1 cellular context compared by ENCODE assay signal in the genomic region with DNA sequence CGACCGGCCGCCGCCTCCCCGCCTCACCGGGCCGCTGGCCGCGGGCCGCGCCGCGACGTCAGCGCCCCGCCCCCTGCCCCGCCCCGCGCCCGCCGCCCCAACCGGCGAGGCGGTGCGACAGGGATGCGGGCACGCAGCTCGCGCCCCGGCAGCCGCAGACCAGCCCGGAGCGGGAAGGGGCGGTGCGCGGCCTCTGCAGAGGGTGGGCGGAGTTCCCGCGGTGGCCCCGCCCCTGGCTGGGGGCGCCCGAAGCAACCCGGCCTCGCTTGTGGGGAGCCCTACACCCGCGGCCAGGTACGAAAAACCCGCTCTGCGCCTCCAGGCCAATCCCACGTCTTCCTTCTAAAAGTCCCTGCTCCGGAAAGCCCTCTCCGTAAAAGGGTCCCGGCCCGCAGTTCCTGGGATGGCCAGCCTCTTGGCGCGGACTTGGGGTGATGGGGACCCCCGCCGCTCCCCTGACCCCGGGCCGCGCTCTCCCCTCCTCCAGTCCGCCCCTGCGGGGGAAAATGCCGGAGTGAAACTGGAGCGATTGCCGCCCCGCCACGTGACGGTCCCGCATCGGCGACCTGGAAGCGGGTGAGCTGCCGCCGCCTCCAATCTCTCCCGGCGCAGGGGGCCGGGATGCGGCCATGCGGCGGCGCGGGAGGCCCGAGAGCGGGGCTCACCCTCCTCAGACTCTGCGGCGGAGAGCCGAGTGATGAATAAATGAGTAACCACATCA.
TF ChIP-seq lines count a peak whose summit lies in the region.

Gene RAB11FIP5, minus strand, starts transcription at position 36 of the 721 bp plus-strand sequence. CDS start 171 bp downstream, outside the sequence.

TF ChIP-seq in HepG2, 621 proteins besides CTCF, POLR2A, EP300 and RAD21 (continued from another document and continues in another):
- TF ChIP-seq BCLAF1 (IDR thresholded peaks at IDR 0.05) = no peak
- peak; percentile 64 for TF ChIP-seq ARID4A (CRISPR knock-in tag; IDR thresholded peaks at IDR 0.05; ENCODE audit: borderline replicate concordance)
- no peak for TF ChIP-seq SOX6 (IDR thresholded peaks at IDR 0.05)
- TF ChIP-seq SOX6 (CRISPR knock-in tag; IDR thresholded peaks at IDR 0.05) = peak; percentile 53
- TF ChIP-seq, protein P1, sequence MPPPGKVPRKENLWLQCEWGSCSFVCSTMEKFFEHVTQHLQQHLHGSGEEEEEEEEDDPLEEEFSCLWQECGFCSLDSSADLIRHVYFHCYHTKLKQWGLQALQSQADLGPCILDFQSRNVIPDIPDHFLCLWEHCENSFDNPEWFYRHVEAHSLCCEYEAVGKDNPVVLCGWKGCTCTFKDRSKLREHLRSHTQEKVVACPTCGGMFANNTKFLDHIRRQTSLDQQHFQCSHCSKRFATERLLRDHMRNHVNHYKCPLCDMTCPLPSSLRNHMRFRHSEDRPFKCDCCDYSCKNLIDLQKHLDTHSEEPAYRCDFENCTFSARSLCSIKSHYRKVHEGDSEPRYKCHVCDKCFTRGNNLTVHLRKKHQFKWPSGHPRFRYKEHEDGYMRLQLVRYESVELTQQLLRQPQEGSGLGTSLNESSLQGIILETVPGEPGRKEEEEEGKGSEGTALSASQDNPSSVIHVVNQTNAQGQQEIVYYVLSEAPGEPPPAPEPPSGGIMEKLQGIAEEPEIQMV (CRISPR knock-in tag; IDR thresholded peaks at IDR 0.05; ENCODE audit: low read depth) = peak; percentile 57; the same call in 1 of the 2 replicates
- peak; percentile 17; the same call in 1 of the 2 replicates for TF ChIP-seq MED1 (CRISPR knock-in tag; IDR thresholded peaks at IDR 0.05)
- no peak for TF ChIP-seq STAT5B (CRISPR knock-in tag; IDR thresholded peaks at IDR 0.05)
- TF ChIP-seq ZNF101 (CRISPR knock-in tag; IDR thresholded peaks at IDR 0.05; ENCODE audit: borderline replicate concordance, low read depth) = peak; percentile 74; the same call in 1 of the 2 replicates
- TF ChIP-seq HDAC1 (CRISPR knock-in tag; IDR thresholded peaks at IDR 0.05) = peak; percentile 72
- no peak for TF ChIP-seq MAF1 (CRISPR knock-in tag; IDR thresholded peaks at IDR 0.05; ENCODE audit: borderline replicate concordance)
- no peak for TF ChIP-seq HMG20A (CRISPR knock-in tag; IDR thresholded peaks at IDR 0.05; ENCODE audit: borderline replicate concordance)
- peak; percentile 57; the same call in 1 of the 2 replicates for TF ChIP-seq PITX1 (CRISPR knock-in tag; IDR thresholded peaks at IDR 0.05)
- TF ChIP-seq SRSF9 (IDR thresholded peaks at IDR 0.05; ENCODE audit: borderline replicate concordance, insufficient read depth, low read depth, low read length, poor library complexity, severe bottlenecking) = no peak
- TF ChIP-seq MAZ (IDR thresholded peaks at IDR 0.05; ENCODE audit: borderline replicate concordance, low read depth, low read length) = peak; percentile 28; the same call in 1 of the 2 replicates
- TF ChIP-seq MAZ (CRISPR knock-in tag; IDR thresholded peaks at IDR 0.05; ENCODE audit: low read depth) = no peak; the same call in 1 of the 2 replicates
- TF ChIP-seq ZMYM3 (CRISPR knock-in tag; IDR thresholded peaks at IDR 0.05) = peak; percentile 63; the same call in 1 of the 2 replicates
- TF ChIP-seq GATAD2A (CRISPR knock-in tag; IDR thresholded peaks at IDR 0.05) = no peak
- no peak for TF ChIP-seq SMYD3 (CRISPR knock-in tag; IDR thresholded peaks at IDR 0.05)
- TF ChIP-seq, protein P2, sequence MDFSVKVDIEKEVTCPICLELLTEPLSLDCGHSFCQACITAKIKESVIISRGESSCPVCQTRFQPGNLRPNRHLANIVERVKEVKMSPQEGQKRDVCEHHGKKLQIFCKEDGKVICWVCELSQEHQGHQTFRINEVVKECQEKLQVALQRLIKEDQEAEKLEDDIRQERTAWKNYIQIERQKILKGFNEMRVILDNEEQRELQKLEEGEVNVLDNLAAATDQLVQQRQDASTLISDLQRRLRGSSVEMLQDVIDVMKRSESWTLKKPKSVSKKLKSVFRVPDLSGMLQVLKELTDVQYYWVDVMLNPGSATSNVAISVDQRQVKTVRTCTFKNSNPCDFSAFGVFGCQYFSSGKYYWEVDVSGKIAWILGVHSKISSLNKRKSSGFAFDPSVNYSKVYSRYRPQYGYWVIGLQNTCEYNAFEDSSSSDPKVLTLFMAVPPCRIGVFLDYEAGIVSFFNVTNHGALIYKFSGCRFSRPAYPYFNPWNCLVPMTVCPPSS (IDR thresholded peaks at IDR 0.05) = no peak
- no peak for TF ChIP-seq ZNF160 (CRISPR knock-in tag; IDR thresholded peaks at IDR 0.05)
- TF ChIP-seq ZNF850 (CRISPR knock-in tag; conservative IDR thresholded peaks at IDR 0.05) = no peak
- TF ChIP-seq FOSL2 (CRISPR knock-in tag; IDR thresholded peaks at IDR 0.05) = peak; percentile 47; the same call in 1 of the 2 replicates
- no peak for TF ChIP-seq TCF12 (IDR thresholded peaks at IDR 0.05)
- peak; percentile 50; the same call in 1 of the 2 replicates for TF ChIP-seq TCF12 (CRISPR knock-in tag; IDR thresholded peaks at IDR 0.05)
- TF ChIP-seq ZSCAN29 (CRISPR knock-in tag; conservative IDR thresholded peaks at IDR 0.05) = peak; percentile 89; the same call in 1 of the 2 replicates
- TF ChIP-seq ZBTB3 (CRISPR knock-in tag; IDR thresholded peaks at IDR 0.05; ENCODE audit: borderline replicate concordance, low read depth) = no peak
- TF ChIP-seq ZNF367 (CRISPR knock-in tag; IDR thresholded peaks at IDR 0.05; ENCODE audit: borderline replicate concordance) = no peak
- no peak for TF ChIP-seq ZBTB37 (CRISPR knock-in tag; IDR thresholded peaks at IDR 0.05)
- TF ChIP-seq FLYWCH1 (CRISPR knock-in tag; IDR thresholded peaks at IDR 0.05) = no peak
- TF ChIP-seq U2AF1 (optimal IDR thresholded peaks at IDR 0.05; ENCODE audit: low read depth, low read length) = no peak
- no peak for TF ChIP-seq ARID2 (CRISPR knock-in tag; IDR thresholded peaks at IDR 0.05; ENCODE audit: borderline replicate concordance)
- no peak for TF ChIP-seq PREB (CRISPR knock-in tag; IDR thresholded peaks at IDR 0.05)
- no peak; the same call in 1 of the 2 replicates for TF ChIP-seq ZNF709 (CRISPR knock-in tag; IDR thresholded peaks at IDR 0.05)
- no peak for TF ChIP-seq MED8 (CRISPR knock-in tag; IDR thresholded peaks at IDR 0.05; ENCODE audit: insufficient replicate concordance)
- TF ChIP-seq, protein P3, sequence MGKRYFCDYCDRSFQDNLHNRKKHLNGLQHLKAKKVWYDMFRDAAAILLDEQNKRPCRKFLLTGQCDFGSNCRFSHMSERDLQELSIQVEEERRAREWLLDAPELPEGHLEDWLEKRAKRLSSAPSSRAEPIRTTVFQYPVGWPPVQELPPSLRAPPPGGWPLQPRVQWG (CRISPR knock-in tag; IDR thresholded peaks at IDR 0.05; ENCODE audit: borderline replicate concordance, low read depth) = no peak
- no peak for TF ChIP-seq ZNF530 (CRISPR knock-in tag; IDR thresholded peaks at IDR 0.05; ENCODE audit: low read depth)
- TF ChIP-seq DRAP1 (CRISPR knock-in tag; IDR thresholded peaks at IDR 0.05) = 0 out of 2 replicates have a peak, but pooled peaks have one; percentile 23
- TF ChIP-seq SPEN (CRISPR knock-in tag; IDR thresholded peaks at IDR 0.05; ENCODE audit: low read depth) = 0 out of 2 replicates have a peak, but pooled peaks have one; percentile 32
- TF ChIP-seq HOXA5 (CRISPR knock-in tag; IDR thresholded peaks at IDR 0.05) = no peak; the same call in none of the 2 replicates
- TF ChIP-seq, protein P4, sequence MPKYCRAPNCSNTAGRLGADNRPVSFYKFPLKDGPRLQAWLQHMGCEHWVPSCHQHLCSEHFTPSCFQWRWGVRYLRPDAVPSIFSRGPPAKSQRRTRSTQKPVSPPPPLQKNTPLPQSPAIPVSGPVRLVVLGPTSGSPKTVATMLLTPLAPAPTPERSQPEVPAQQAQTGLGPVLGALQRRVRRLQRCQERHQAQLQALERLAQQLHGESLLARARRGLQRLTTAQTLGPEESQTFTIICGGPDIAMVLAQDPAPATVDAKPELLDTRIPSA (CRISPR knock-in tag; IDR thresholded peaks at IDR 0.05; ENCODE audit: borderline replicate concordance) = no peak; the same call in 1 of the 2 replicates
